ENCODE assay signal across 8 cellular contexts in the genomic region with DNA sequence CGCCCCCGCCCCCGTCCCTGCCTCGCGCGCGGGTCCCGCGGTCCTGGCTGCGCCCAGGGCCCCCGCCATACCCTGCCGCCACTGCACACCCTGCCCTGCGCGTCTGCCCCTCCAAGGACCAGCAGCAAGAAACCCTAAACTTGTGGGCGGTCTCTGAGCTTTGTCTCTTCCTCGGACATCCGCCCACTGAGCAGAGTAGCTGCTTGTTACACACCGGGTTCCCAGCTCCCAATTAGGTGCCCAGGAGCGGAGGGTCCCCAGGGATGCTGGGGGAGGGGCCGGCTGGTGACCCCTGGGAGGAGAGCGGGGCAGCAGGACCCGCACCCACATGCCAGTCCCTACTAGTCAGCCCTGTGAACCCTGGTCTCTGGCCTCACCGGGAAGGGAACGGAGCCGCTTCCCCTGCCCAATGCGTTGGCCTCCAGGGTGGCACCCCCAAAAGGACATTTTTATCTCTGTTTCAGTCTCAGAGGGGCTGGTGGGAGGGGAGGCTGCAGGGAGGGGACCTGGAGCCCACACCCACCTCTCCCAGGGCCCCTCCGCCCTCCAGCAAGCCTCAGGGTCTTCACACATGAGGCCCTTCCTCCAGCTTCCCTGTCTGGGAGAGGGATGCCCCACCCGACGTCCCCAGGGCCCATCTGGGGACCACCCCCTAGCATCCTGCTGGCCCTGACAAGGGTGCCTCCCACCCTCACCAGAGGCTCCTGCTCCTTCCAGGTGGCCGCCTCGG. TPM values are rescaled to one million over a fixed set of nuclear protein-coding genes. Genes with fewer than 3 reads are reported as not detected.
DNase-seq lines count a peak whose midpoint lies in the region; ATAC-seq, FAIRE-seq and TF ChIP-seq lines count a peak whose summit lies in the region.

No MANE protein-coding gene starts in this region.

- no peaks in the 10 kb centered on the region for H3K79me2 ChIP-seq in K562 (ENCODE audit: control insufficient read depth, insufficient read depth, low read length)

- no peak for TF ChIP-seq EP300 in K562 (IDR thresholded peaks at IDR 0.05; ENCODE audit: low read length)

- 55% methylated on average over 17 of the region's 31 CpGs for WGBS in K562 (ENCODE audit: insufficient coverage, low coverage, missing lambda C conversion rate)

- H3K36me3 ChIP-seq in BE2C (peaks cover 31% of the 10 kb centered on the region), HEK293 (ENCODE audit: control insufficient read depth in 2 of 2, insufficient read depth in 1 of 2, low read length in 2 of 2) (no peaks in the 10 kb centered on the region), K562 (ENCODE audit: control insufficient read depth, insufficient read depth, low read length) (peaks cover 5% of the 10 kb centered on the region; the same call in 1 of the 3 replicates), mucosa of rectum (ENCODE audit: control insufficient read depth in 2 of 2, insufficient read depth in 2 of 2, low read length in 2 of 2) (no peaks in the 10 kb centered on the region)

- FAIRE-seq in K562 (lab: Jason Lieb, UNC), result no peak

- CTCF ChIA-PET in HEK293 (lab: Yijun Ruan, JAX), result interaction anchor here (0.6 to 1.4 kb wide), 3 partner anchors 9 to 54 kb away, joined by 3 to 4 read pairs (median 3); no protein-coding TSS in a partner anchor
- CTCF ChIA-PET in K562 (lab: Yijun Ruan, JAX; ENCODE audit: low intra/inter-chr PET ratio), result no interaction called here

- H3K4me3 ChIP-seq in BE2C (ENCODE audit: low read depth, low read length) (peak overlapping the region; percentile 38; the same call in 1 of the 2 replicates), HEK293 (ENCODE audit: low read depth, low read length) (peak overlapping the region; percentile 32), K562 (peak overlapping the region; percentile 44), mucosa of rectum (ENCODE audit: low read length in 2 of 2) (peak overlapping the region; percentile 44 to 65)

- no peak for TF ChIP-seq CTCF in BE2C (IDR thresholded peaks at IDR 0.05; ENCODE audit: low read depth, low read length)
- TF ChIP-seq CTCF in HEK293 (tag by site-specific recombination; IDR thresholded peaks at IDR 0.05), result no peak
- TF ChIP-seq CTCF in K562 (IDR thresholded peaks at IDR 0.05 in 2 of 3, conservative IDR thresholded peaks at IDR 0.05 in 1 of 3; ENCODE audit: insufficient read depth in 2 of 3, low read depth in 1 of 3, low read length in 3 of 3), result no peak

- in situ Hi-C loops in K562 (cut with MboI), result no loop called here

- H2AFZ ChIP-seq in K562 (ENCODE audit: low read depth, low read length), result no peak overlapping the region; the same call in 1 of the 2 replicates

- no peaks in the 10 kb centered on the region for H4K20me1 ChIP-seq in K562 (replicated peaks; ENCODE audit: control insufficient read depth, insufficient read depth, low read length)

- H3K9ac ChIP-seq in K562 (ENCODE audit: insufficient read depth in 1 of 2, low read depth in 2 of 2, low read length in 2 of 2) (peak overlapping the region; percentile 38 to 82; a peak in 3 of 4 replicates), mucosa of rectum (ENCODE audit: low read depth in 1 of 2, low read length in 2 of 2) (peak overlapping the region in 1 of 2 donors; percentile 64)

- no peak; the same call in 1 of the 3 replicates for ATAC-seq in K562
- ATAC-seq in HG03432 (IDR thresholded peaks at IDR 0.05; ENCODE audit: unreplicated experiment), result no peak

- H3K9me3 ChIP-seq in BE2C (no peaks in the 10 kb centered on the region), HEK293 (ENCODE audit: control insufficient read depth, insufficient read depth, low read depth, low read length) (no peaks in the 10 kb centered on the region), K562 (replicated peaks; ENCODE audit: control insufficient read depth, insufficient read depth, low read depth, low read length) (no peaks in the 10 kb centered on the region), mucosa of rectum (ENCODE audit: control insufficient read depth in 2 of 2, low read length in 2 of 2) (no peaks in the 10 kb centered on the region)

- TF ChIP-seq POLR2A in K562 (conservative IDR thresholded peaks at IDR 0.05), result no peak

- no TSS peak for BruUV-seq in K562 (replicated peaks; lab: Mats Ljungman, UMichigan)

- TF ChIP-seq RAD21 in K562 (CRISPR knock-in tag; conservative IDR thresholded peaks at IDR 0.05 in 1 of 2, IDR thresholded peaks at IDR 0.05 in 1 of 2), result no peak

- POLR2A ChIA-PET in HEK293 (lab: Yijun Ruan, JAX), result interaction anchor here (0.5 to 2.5 kb wide), 8 partner anchors 9 to 253 kb away, joined by 3 to 20 read pairs (median 4); partner anchors contain the start of genes ARFRP1, GMEB2, HELZ2 and RTEL1
- POLR2A ChIA-PET in K562 (lab: Yijun Ruan, JAX), result interaction anchor here (1.4 to 1.9 kb wide), 3 partner anchors 11 to 16 kb away, joined by 5 to 8 read pairs (median 5); partner anchors contain the start of genes GMEB2 and STMN3

- H3K4me1 ChIP-seq in BE2C, result peaks cover 3% of the 10 kb centered on the region
- H3K4me1 ChIP-seq in HEK293 (ENCODE audit: control insufficient read depth, insufficient read depth, low read length), result peaks cover 3% of the 10 kb centered on the region; the same call in 1 of the 2 replicates
- H3K4me1 ChIP-seq in K562 (replicated peaks in 1 of 2; ENCODE audit: control insufficient read depth in 2 of 2, insufficient read depth in 2 of 2, low read length in 2 of 2), result peaks cover 0 to 48% of the 10 kb centered on the region in 2 experiments; a peak in 3 of 5 replicates
- H3K4me1 ChIP-seq in mucosa of rectum (ENCODE audit: control insufficient read depth in 2 of 2, insufficient read depth in 2 of 2, low read length in 2 of 2), result peaks cover 7% of the 10 kb centered on the region in 2 donors

- H3K4me2 ChIP-seq in K562 (ENCODE audit: insufficient read depth, low read length), result peak overlapping the region; percentile 71; the same call in 1 of the 2 replicates

- no peaks in the 10 kb centered on the region for H3K9me1 ChIP-seq in K562 (ENCODE audit: control insufficient read depth, insufficient read depth, low read length)

- no peak for DNase-seq in BE2C
- DNase-seq in K562 (ENCODE audit: extremely low read depth in 1 of 4, low spot score in 3 of 4), result peak in 1 of 4 experiments; percentile 8
- no peak for DNase-seq in NCI-H1694 treated with DMSO at 0.1 percent for 48 hours (lab: John Stamatoyannopoulos, UW)
- no peak for DNase-seq in occipital lobe (lab: John Stamatoyannopoulos, UW)
- DNase-seq in amygdala (lab: John Stamatoyannopoulos, UW), result no peak

- peaks cover 3% of the 10 kb centered on the region; the same call in 1 of the 2 replicates for H3K27me3 ChIP-seq in BE2C
- H3K27me3 ChIP-seq in K562 (ENCODE audit: control insufficient read depth in 2 of 2, insufficient read depth in 2 of 2, low read length in 2 of 2), result no peaks in the 10 kb centered on the region
- peaks cover 2 to 3% of the 10 kb centered on the region in 2 donors for H3K27me3 ChIP-seq in mucosa of rectum (ENCODE audit: control insufficient read depth in 2 of 2, insufficient read depth in 2 of 2, low read length in 2 of 2)

- H3K27ac ChIP-seq in HEK293 (ENCODE audit: extremely low read depth, low read depth, low read length), result peak overlapping the region; percentile 64; the same call in 1 of the 2 replicates
- peak overlapping the region; percentile 63; the same call in 1 of the 3 replicates for H3K27ac ChIP-seq in K562 (ENCODE audit: extremely low read depth, low read depth, low read length)
- peak overlapping the region; percentile 77 to 82 for H3K27ac ChIP-seq in mucosa of rectum (ENCODE audit: low read depth in 2 of 2, low read length in 2 of 2)

- intact Hi-C loops in K562 (cut with micrococcal nuclease), result no loop called here

RNA-seq across cellular contexts. Expression of gene STMN3, which starts 10.5 kb away (rescaled TPM):
- polyA plus RNA-seq in BE2C (2012; ENCODE audit: insufficient read depth, insufficient read length, low read depth), result 396 TPM
- 14.9 and 42.3 TPM in 2 replicates for total RNA-seq in K562 (2011; cell fraction: chromatin; rRNA removed; ENCODE audit: low replicate concordance)
- 45.7 and 51.0 TPM in 2 replicates for total RNA-seq in K562 (2011; cell fraction: nucleolus; rRNA removed)
- 22.8 and 23.8 TPM in 2 replicates for total RNA-seq in K562 (2011; cell fraction: nucleoplasm; rRNA removed)
- 65.6 and 79.2 TPM in 2 replicates for total RNA-seq in K562 (2014; rRNA removed)
- 6.8 and 8.8 TPM in 2 replicates for total RNA-seq in K562 (2014; rRNA removed; fragmentation: Illumina TruSeq; extraction: Trizol)
- 29.4 and 29.9 TPM in 2 replicates for total RNA-seq in K562 (2015; rRNA removed; fragmentation: Illumina TruSeq; extraction: Trizol)
- 50.2 and 52.4 TPM in 2 replicates for total RNA-seq in K562 (2021)
- 30.9 and 37.6 TPM in 2 replicates for polyA plus RNA-seq in K562 (2011; rRNA removed)
- 51.3 and 126 TPM in 2 replicates for polyA plus RNA-seq in K562 (2011; cell fraction: cytosol; rRNA removed)
- 98.8 and 152 TPM in 2 replicates for polyA plus RNA-seq in K562 (2011; cell fraction: nucleus; rRNA removed)
- polyA plus RNA-seq in K562 (2012), result 20.9 and 32.0 TPM in 2 replicates
- 20.3 and 36.0 TPM in 2 replicates for polyA plus RNA-seq in K562 (2014; fragmentation: Illumina TruSeq; extraction: Trizol)
- polyA plus RNA-seq in K562 (2014; fragmentation: Nextera tagmentation; extraction: Ambion mirVana), result under 1 TPM; 0.70 to 0.85 TPM
- 58.0 and 60.2 TPM in 2 replicates for polyA plus RNA-seq in K562 (2014; rRNA removed)
- polyA minus RNA-seq in K562 (2011; rRNA and poly(A)+ RNA removed), result 4.9 and 7.8 TPM in 2 replicates
- polyA minus RNA-seq in K562 (2011; cell fraction: cytosol; rRNA and poly(A)+ RNA removed), result 17.1 and 19.4 TPM in 2 replicates
- 7.1 and 9.2 TPM in 2 replicates for polyA minus RNA-seq in K562 (2011; cell fraction: nucleus; rRNA and poly(A)+ RNA removed)
- total RNA-seq in occipital lobe, result 101 TPM

RNA-seq across cellular contexts. Expression of gene RTEL1, which starts 15.4 kb away (rescaled TPM):
- polyA plus RNA-seq in BE2C (2012; ENCODE audit: insufficient read depth, insufficient read length, low read depth), result 73.4 TPM
- total RNA-seq in K562 (2011; cell fraction: chromatin; rRNA removed; ENCODE audit: low replicate concordance), result 274 and 684 TPM in 2 replicates
- total RNA-seq in K562 (2011; cell fraction: nucleolus; rRNA removed), result 188 TPM in 2 replicates
- total RNA-seq in K562 (2011; cell fraction: nucleoplasm; rRNA removed), result 175 and 176 TPM in 2 replicates
- total RNA-seq in K562 (2014; rRNA removed) (27.7 and 32.0 TPM in 2 replicates), K562 (2014; rRNA removed; fragmentation: Illumina TruSeq; extraction: Trizol) (11.3 and 12.0 TPM in 2 replicates), K562 (2015; rRNA removed; fragmentation: Illumina TruSeq; extraction: Trizol) (14.0 and 15.4 TPM in 2 replicates), K562 (2021) (53.1 and 61.0 TPM in 2 replicates), occipital lobe (10.0 TPM)
- polyA plus RNA-seq in K562 (2011; rRNA removed) (25.2 and 34.3 TPM in 2 replicates), K562 (2014; fragmentation: Illumina TruSeq; extraction: Trizol) (17.9 and 20.1 TPM in 2 replicates), K562 (2014; fragmentation: Nextera tagmentation; extraction: Ambion mirVana) (under 1 TPM; 0.36 to 0.45 TPM), K562 (2014; rRNA removed) (31.8 and 35.7 TPM in 2 replicates)
- 10.0 and 23.6 TPM in 2 replicates for polyA plus RNA-seq in K562 (2011; cell fraction: cytosol; rRNA removed)
- 238 and 368 TPM in 2 replicates for polyA plus RNA-seq in K562 (2011; cell fraction: nucleus; rRNA removed)
- polyA plus RNA-seq in K562 (2012), result 10.8 and 25.1 TPM in 2 replicates
- 48.3 and 49.0 TPM in 2 replicates for polyA minus RNA-seq in K562 (2011; rRNA and poly(A)+ RNA removed)
- polyA minus RNA-seq in K562 (2011; cell fraction: cytosol; rRNA and poly(A)+ RNA removed), result 14.8 and 14.9 TPM in 2 replicates
- 63.7 and 84.3 TPM in 2 replicates for polyA minus RNA-seq in K562 (2011; cell fraction: nucleus; rRNA and poly(A)+ RNA removed)

RNA-seq across cellular contexts. Expression of gene GMEB2, which starts 15.8 kb away (rescaled TPM):
- polyA plus RNA-seq in BE2C (2012; ENCODE audit: insufficient read depth, insufficient read length, low read depth), result 21.2 TPM
- total RNA-seq in K562 (2011; cell fraction: chromatin; rRNA removed; ENCODE audit: low replicate concordance), result 8.8 and 18.6 TPM in 2 replicates
- 13.2 and 13.8 TPM in 2 replicates for total RNA-seq in K562 (2011; cell fraction: nucleolus; rRNA removed)
- 10.0 and 10.4 TPM in 2 replicates for total RNA-seq in K562 (2011; cell fraction: nucleoplasm; rRNA removed)
- total RNA-seq in K562 (2014; rRNA removed) (10.2 and 11.5 TPM in 2 replicates), K562 (2014; rRNA removed; fragmentation: Illumina TruSeq; extraction: Trizol) (2.6 and 2.8 TPM in 2 replicates), K562 (2015; rRNA removed; fragmentation: Illumina TruSeq; extraction: Trizol) (5.2 and 5.5 TPM in 2 replicates), K562 (2021) (11.5 and 13.9 TPM in 2 replicates), occipital lobe (6.9 TPM)
- polyA plus RNA-seq in K562 (2011; rRNA removed) (7.4 and 8.1 TPM in 2 replicates), K562 (2014; fragmentation: Illumina TruSeq; extraction: Trizol) (6.3 and 8.8 TPM in 2 replicates), K562 (2014; fragmentation: Nextera tagmentation; extraction: Ambion mirVana) (under 1 TPM; 0.03 to 0.08 TPM), K562 (2014; rRNA removed) (8.4 and 8.5 TPM in 2 replicates)
- polyA plus RNA-seq in K562 (2011; cell fraction: cytosol; rRNA removed), result 8.1 and 14.6 TPM in 2 replicates
- polyA plus RNA-seq in K562 (2011; cell fraction: nucleus; rRNA removed), result 18.5 and 27.6 TPM in 2 replicates
- polyA plus RNA-seq in K562 (2012), result 8.0 and 9.6 TPM in 2 replicates
- 3.0 and 4.5 TPM in 2 replicates for polyA minus RNA-seq in K562 (2011; rRNA and poly(A)+ RNA removed)
- polyA minus RNA-seq in K562 (2011; cell fraction: cytosol; rRNA and poly(A)+ RNA removed), result 6.2 and 7.3 TPM in 2 replicates
- polyA minus RNA-seq in K562 (2011; cell fraction: nucleus; rRNA and poly(A)+ RNA removed), result 4.3 and 4.4 TPM in 2 replicates

RNA-seq across cellular contexts. Expression of gene TNFRSF6B, which starts 53.8 kb away (rescaled TPM):
- polyA plus RNA-seq in BE2C (2012; ENCODE audit: insufficient read depth, insufficient read length, low read depth), result not detected
- not detected in 2 replicates for total RNA-seq in K562 (2011; cell fraction: chromatin; rRNA removed; ENCODE audit: low replicate concordance)
- 4.9 and 6.3 TPM in 2 replicates for total RNA-seq in K562 (2011; cell fraction: nucleolus; rRNA removed)
- total RNA-seq in K562 (2011; cell fraction: nucleoplasm; rRNA removed), result not detected in 2 replicates
- total RNA-seq in K562 (2014; rRNA removed), result 0.32 and 3.8 TPM in 2 replicates
- not detected in 2 replicates for total RNA-seq in K562 (2014; rRNA removed; fragmentation: Illumina TruSeq; extraction: Trizol)
- 0.19 TPM in 1 of 2 replicates, not detected in the other for total RNA-seq in K562 (2015; rRNA removed; fragmentation: Illumina TruSeq; extraction: Trizol)
- total RNA-seq in K562 (2021), result not detected in 2 replicates
- 0.10 and 0.37 TPM in 2 replicates for polyA plus RNA-seq in K562 (2011; rRNA removed)
- polyA plus RNA-seq in K562 (2011; cell fraction: cytosol; rRNA removed), result 1.1 and 5.8 TPM in 2 replicates
- polyA plus RNA-seq in K562 (2011; cell fraction: nucleus; rRNA removed), result 1.4 and 13.8 TPM in 2 replicates
- polyA plus RNA-seq in K562 (2012), result 0.87 and 1.3 TPM in 2 replicates
- not detected in 2 replicates for polyA plus RNA-seq in K562 (2014; fragmentation: Illumina TruSeq; extraction: Trizol)
- not detected for polyA plus RNA-seq in K562 (2014; fragmentation: Nextera tagmentation; extraction: Ambion mirVana)
- polyA plus RNA-seq in K562 (2014; rRNA removed), result 3.2 and 3.5 TPM in 2 replicates
- not detected in 2 replicates for polyA minus RNA-seq in K562 (2011; rRNA and poly(A)+ RNA removed)
- polyA minus RNA-seq in K562 (2011; cell fraction: cytosol; rRNA and poly(A)+ RNA removed), result not detected in 2 replicates
- polyA minus RNA-seq in K562 (2011; cell fraction: nucleus; rRNA and poly(A)+ RNA removed), result 1.2 TPM in 1 of 2 replicates, not detected in the other
- total RNA-seq in occipital lobe, result not detected
